Comparison of ENCODE assay signal across 1 cellular context in genomic region chr19:35136977-35137702, GRCh38.
TF ChIP-seq lines count a peak whose summit lies in the region.

No MANE protein-coding gene starts in this region.

TF ChIP-seq in HepG2, 621 proteins besides CTCF, POLR2A, EP300 and RAD21 (continued from another document and continues in another):
- TF ChIP-seq ZNF841 (CRISPR knock-in tag; IDR thresholded peaks at IDR 0.05; ENCODE audit: borderline replicate concordance) (no peak), STAT6 (CRISPR knock-in tag; IDR thresholded peaks at IDR 0.05; ENCODE audit: borderline replicate concordance) (no peak), DR1 (CRISPR knock-in tag; IDR thresholded peaks at IDR 0.05) (no peak), ZBTB34 (CRISPR knock-in tag; IDR thresholded peaks at IDR 0.05) (no peak), HMG20A (CRISPR knock-in tag; IDR thresholded peaks at IDR 0.05; ENCODE audit: borderline replicate concordance) (peak; percentile 66; the same call in 1 of the 2 replicates), ZNF276 (CRISPR knock-in tag; IDR thresholded peaks at IDR 0.05; ENCODE audit: low read depth) (no peak; the same call in 1 of the 2 replicates), FOXK1 (CRISPR knock-in tag; IDR thresholded peaks at IDR 0.05; ENCODE audit: borderline replicate concordance, low read depth) (0 out of 2 replicates have a peak, but pooled peaks have one; percentile 9), ZNF609 (CRISPR knock-in tag; IDR thresholded peaks at IDR 0.05; ENCODE audit: borderline replicate concordance) (peak; percentile 76), ZSCAN29 (CRISPR knock-in tag; conservative IDR thresholded peaks at IDR 0.05) (no peak), UBTF (CRISPR knock-in tag; IDR thresholded peaks at IDR 0.05) (0 out of 2 replicates have a peak, but pooled peaks have one; percentile 20), NR2F2 (IDR thresholded peaks at IDR 0.05; ENCODE audit: borderline replicate concordance, low read depth) (peak; percentile 59; the same call in 1 of the 2 replicates), MLLT10 (CRISPR knock-in tag; IDR thresholded peaks at IDR 0.05) (no peak), TCF7L2 (IDR thresholded peaks at IDR 0.05; ENCODE audit: low read depth, low read length) (no peak), PRPF4 (IDR thresholded peaks at IDR 0.05; ENCODE audit: low read depth, low read length, poor library complexity, severe bottlenecking) (no peak), ZFP82 (CRISPR knock-in tag; IDR thresholded peaks at IDR 0.05; ENCODE audit: borderline replicate concordance) (no peak), TCF12 (IDR thresholded peaks at IDR 0.05) (no peak), TCF12 (CRISPR knock-in tag; IDR thresholded peaks at IDR 0.05) (0 out of 2 replicates have a peak, but pooled peaks have one; percentile 28), ZBTB25 (CRISPR knock-in tag; IDR thresholded peaks at IDR 0.05) (no peak), NPAS2 (CRISPR knock-in tag; IDR thresholded peaks at IDR 0.05; ENCODE audit: borderline replicate concordance) (no peak), NKX3-1 (CRISPR knock-in tag; IDR thresholded peaks at IDR 0.05) (no peak), ZNF704 (CRISPR knock-in tag; IDR thresholded peaks at IDR 0.05; ENCODE audit: borderline replicate concordance) (no peak), CERS6 (CRISPR knock-in tag; IDR thresholded peaks at IDR 0.05) (no peak), AHR (CRISPR knock-in tag; IDR thresholded peaks at IDR 0.05) (no peak), ATF1 (CRISPR knock-in tag; IDR thresholded peaks at IDR 0.05) (no peak), CBFB (CRISPR knock-in tag; IDR thresholded peaks at IDR 0.05) (peak; percentile 52; the same call in 1 of the 2 replicates), MXD1 (CRISPR knock-in tag; IDR thresholded peaks at IDR 0.05) (no peak), TFE3 (CRISPR knock-in tag; IDR thresholded peaks at IDR 0.05) (peak; percentile 69), DBP (CRISPR knock-in tag; IDR thresholded peaks at IDR 0.05; ENCODE audit: not compliant biosample characterization) (no peak), ARID3A (IDR thresholded peaks at IDR 0.05; ENCODE audit: low read depth, low read length) (0 out of 2 replicates have a peak, but pooled peaks have one; percentile 8), ZNF672 (CRISPR knock-in tag; IDR thresholded peaks at IDR 0.05) (no peak), MEIS1 (CRISPR knock-in tag; IDR thresholded peaks at IDR 0.05; ENCODE audit: borderline replicate concordance) (peak; percentile 84; the same call in 1 of the 2 replicates), JUN (CRISPR knock-in tag; IDR thresholded peaks at IDR 0.05) (no peak; the same call in 1 of the 2 replicates), HDAC1 (CRISPR knock-in tag; IDR thresholded peaks at IDR 0.05) (no peak; the same call in 1 of the 2 replicates), RFX3 (CRISPR knock-in tag; IDR thresholded peaks at IDR 0.05) (peak; percentile 34; the same call in 1 of the 2 replicates), ZNF431 (CRISPR knock-in tag; IDR thresholded peaks at IDR 0.05; ENCODE audit: borderline replicate concordance, low read depth) (no peak), MTA3 (CRISPR knock-in tag; IDR thresholded peaks at IDR 0.05) (no peak)
